Comparison of ENCODE assay signal across 10 cellular contexts in the genomic region with DNA sequence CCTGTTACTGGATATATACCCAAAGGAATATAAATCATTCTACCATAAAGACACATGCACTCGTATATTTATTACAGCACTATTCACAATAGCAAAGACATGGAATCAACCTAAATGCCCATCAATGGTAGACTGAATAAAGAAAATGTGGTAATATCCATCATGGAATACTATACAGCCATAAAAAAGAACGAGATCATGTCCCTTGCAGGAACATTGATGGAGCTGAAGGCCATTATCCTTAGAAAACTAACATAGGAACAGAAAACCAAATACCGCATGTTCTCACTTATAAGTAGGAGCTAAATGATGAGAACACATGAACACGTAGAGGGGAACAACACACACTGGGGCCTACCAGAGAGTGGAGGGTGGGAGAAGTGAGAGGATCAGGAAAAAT. TPM values are rescaled to one million over a fixed set of nuclear protein-coding genes. Genes with fewer than 3 reads are reported as not detected.
DNase-seq lines count a peak whose midpoint lies in the region; ATAC-seq, FAIRE-seq and TF ChIP-seq lines count a peak whose summit lies in the region.
"Not testable (repeated sequence)": the region's sequence is repeated elsewhere in the genome, so short reads cannot be mapped to it uniquely, and the experiment has no call there.
"Had no signal": no experiment of that assay in that cellular context is flagged by ENCODE, and none has a peak within 500 bp of the region (broad histone marks: within the 10 kb centered on the region; RNA-seq: fewer than 3 reads in every experiment).

No MANE protein-coding gene starts in this region.

- not testable (repeated sequence) for H3K9me1 ChIP-seq in K562 (ENCODE audit: control insufficient read depth, insufficient read depth, low read length)

- H3K4me2 ChIP-seq in K562 (ENCODE audit: insufficient read depth, low read length): not testable (repeated sequence)

- H3K4me1 Mint-ChIP-seq in CD4-positive, alpha-beta T cell (ENCODE audit: low read depth); activated T-helper 1 cell treated with anti-CD3 and anti-CD28 coated beads, Interleukin-12 subunit alpha, Interleukin-12 subunit beta, Interleukin-2, Interleukin-4 antibody, amounts not matched to agents 30 ng/mL and 10 ng/mL and 1 ng/mL, durations not matched to agents 14 hours and 24 hours and 36 hours (ENCODE audit: low read depth); type B pancreatic cell (ENCODE audit: unreplicated experiment): not testable (repeated sequence)
- peaks cover 13 to 21% of the 10 kb centered on the region in 2 donors for H3K4me1 Mint-ChIP-seq in stimulated activated naive B cell treated with anti-CD40 and anti-IgM and Interleukin-4, amounts not matched to agents 10 μg/mL and 1 μg/mL and 100 μg/mL, for 72 hours

- not testable (repeated sequence) for TF ChIP-seq CTCF in CD4-positive, alpha-beta T cell (IDR thresholded peaks at IDR 0.05); K562 (IDR thresholded peaks at IDR 0.05 in 2 of 3, conservative IDR thresholded peaks at IDR 0.05 in 1 of 3; ENCODE audit: insufficient read depth in 2 of 3, low read depth in 1 of 3, low read length in 3 of 3); type B pancreatic cell (conservative IDR thresholded peaks at IDR 0.05)

- BruUV-seq in K562 (replicated peaks; lab: Mats Ljungman, UMichigan): not testable (repeated sequence)

- TF ChIP-seq EP300 in K562 (IDR thresholded peaks at IDR 0.05; ENCODE audit: low read length): not testable (repeated sequence)

- H3K27ac ChIP-seq in CD4-positive, alpha-beta T cell (ENCODE audit: low read depth, low read length); K562 (ENCODE audit: extremely low read depth, low read depth, low read length): not testable (repeated sequence)

- H3K27me3 ChIP-seq in CD4-positive, alpha-beta T cell (ENCODE audit: control insufficient read depth, insufficient read depth, low read length); K562 (ENCODE audit: control insufficient read depth in 2 of 2, insufficient read depth in 2 of 2, low read length in 2 of 2): not testable (repeated sequence)

- POLR2A ChIA-PET in CD4-positive, alpha-beta T cell (lab: Charles Lee); K562 (lab: Yijun Ruan, JAX): not testable (repeated sequence)

- intact Hi-C loops in CD4-positive, alpha-beta T cell (cut with DNase I, micrococcal nuclease); activated T-helper 1 cell treated with anti-CD3 and anti-CD28 coated beads, Interleukin-12 subunit alpha, Interleukin-12 subunit beta, Interleukin-2, Interleukin-4 antibody, amounts not matched to agents 30 ng/mL and 10 ng/mL and 1 ng/mL, durations not matched to agents 14 hours and 24 hours and 36 hours (cut with micrococcal nuclease); K562 (cut with micrococcal nuclease): not testable (repeated sequence)

- H3K79me2 ChIP-seq in K562 (ENCODE audit: control insufficient read depth, insufficient read depth, low read length): not testable (repeated sequence)

- H3K4me1 ChIP-seq in K562 (replicated peaks in 1 of 2; ENCODE audit: control insufficient read depth in 2 of 2, insufficient read depth in 2 of 2, low read length in 2 of 2): peaks cover 0 to 13% of the 10 kb centered on the region in 2 experiments; a peak in 3 of 5 replicates

- H2AFZ ChIP-seq in K562 (ENCODE audit: low read depth, low read length): not testable (repeated sequence)

- H3K9ac ChIP-seq in K562 (ENCODE audit: insufficient read depth in 1 of 2, low read depth in 2 of 2, low read length in 2 of 2): not testable (repeated sequence)

- H3K9me3 ChIP-seq in CD4-positive, alpha-beta T cell (ENCODE audit: control insufficient read depth, low read length); K562 (replicated peaks; ENCODE audit: control insufficient read depth, insufficient read depth, low read depth, low read length): not testable (repeated sequence)

- H3K4me3 Mint-ChIP-seq in CD4-positive, alpha-beta T cell: peak overlapping the region; percentile 4
- peak overlapping the region; percentile 32 for H3K4me3 Mint-ChIP-seq in activated T-helper 1 cell treated with anti-CD3 and anti-CD28 coated beads, Interleukin-12 subunit alpha, Interleukin-12 subunit beta, Interleukin-2, Interleukin-4 antibody, amounts not matched to agents 30 ng/mL and 10 ng/mL and 1 ng/mL, durations not matched to agents 14 hours and 24 hours and 36 hours
- not testable (repeated sequence) for H3K4me3 Mint-ChIP-seq in stimulated activated naive B cell treated with anti-CD40 and anti-IgM and Interleukin-4, amounts not matched to agents 10 μg/mL and 1 μg/mL and 100 μg/mL, for 72 hours
- H3K4me3 Mint-ChIP-seq in type B pancreatic cell: peak overlapping the region; percentile 53

- not testable (repeated sequence) for TF ChIP-seq POLR2A in K562 (conservative IDR thresholded peaks at IDR 0.05)

- H3K27ac Mint-ChIP-seq in CD4-positive, alpha-beta T cell; activated T-helper 1 cell treated with anti-CD3 and anti-CD28 coated beads, Interleukin-12 subunit alpha, Interleukin-12 subunit beta, Interleukin-2, Interleukin-4 antibody, amounts not matched to agents 30 ng/mL and 10 ng/mL and 1 ng/mL, durations not matched to agents 14 hours and 24 hours and 36 hours; type B pancreatic cell: not testable (repeated sequence)
- peak overlapping the region; percentile 60 for H3K27ac Mint-ChIP-seq in stimulated activated naive B cell treated with anti-CD40 and anti-IgM and Interleukin-4, amounts not matched to agents 10 μg/mL and 1 μg/mL and 100 μg/mL, for 72 hours

- not testable (repeated sequence) for ATAC-seq in CD4-positive, alpha-beta T cell (ENCODE audit: poor library complexity); K562; stimulated activated naive B cell treated with anti-CD40 and anti-IgM and Interleukin-4, amounts not matched to agents 10 μg/mL and 1 μg/mL and 100 μg/mL, for 72 hours (replicated peaks)

- not testable (repeated sequence) for H3K9me3 Mint-ChIP-seq in CD4-positive, alpha-beta T cell; activated T-helper 1 cell treated with anti-CD3 and anti-CD28 coated beads, Interleukin-12 subunit alpha, Interleukin-12 subunit beta, Interleukin-2, Interleukin-4 antibody, amounts not matched to agents 30 ng/mL and 10 ng/mL and 1 ng/mL, durations not matched to agents 14 hours and 24 hours and 36 hours; stimulated activated naive B cell treated with anti-CD40 and anti-IgM and Interleukin-4, amounts not matched to agents 10 μg/mL and 1 μg/mL and 100 μg/mL, for 72 hours; type B pancreatic cell

- not testable (repeated sequence) for H3K4me3 ChIP-seq in K562

- H3K36me3 Mint-ChIP-seq in CD4-positive, alpha-beta T cell (ENCODE audit: low read depth); activated T-helper 1 cell treated with anti-CD3 and anti-CD28 coated beads, Interleukin-12 subunit alpha, Interleukin-12 subunit beta, Interleukin-2, Interleukin-4 antibody, amounts not matched to agents 30 ng/mL and 10 ng/mL and 1 ng/mL, durations not matched to agents 14 hours and 24 hours and 36 hours (ENCODE audit: low read depth); stimulated activated naive B cell treated with anti-CD40 and anti-IgM and Interleukin-4, amounts not matched to agents 10 μg/mL and 1 μg/mL and 100 μg/mL, for 72 hours; type B pancreatic cell: not testable (repeated sequence)

- not testable (repeated sequence) for FAIRE-seq in K562 (lab: Jason Lieb, UNC)

- H3K36me3 ChIP-seq in K562 (ENCODE audit: control insufficient read depth, insufficient read depth, low read length): not testable (repeated sequence)

- CTCF ChIA-PET in CD4-positive, alpha-beta T cell (lab: Charles Lee); K562 (lab: Yijun Ruan, JAX; ENCODE audit: low intra/inter-chr PET ratio): not testable (repeated sequence)

- H4K20me1 ChIP-seq in K562 (replicated peaks; ENCODE audit: control insufficient read depth, insufficient read depth, low read length): not testable (repeated sequence)

- in situ Hi-C loops in K562 (cut with MboI): not testable (repeated sequence)

- not testable (repeated sequence) for DNase-seq in CD4-positive, alpha-beta T cell; activated T-helper 1 cell treated with anti-CD3 and anti-CD28 coated beads, Interleukin-12 subunit alpha, Interleukin-12 subunit beta, Interleukin-2, Interleukin-4 antibody, amounts not matched to agents 30 ng/mL and 10 ng/mL and 1 ng/mL, durations not matched to agents 14 hours and 24 hours and 36 hours (ENCODE audit: low spot score); K562 (ENCODE audit: extremely low read depth in 1 of 4, low spot score in 3 of 4); stimulated activated naive B cell treated with anti-CD40 and anti-IgM and Interleukin-4, amounts not matched to agents 10 μg/mL and 1 μg/mL and 100 μg/mL, for 72 hours; type B pancreatic cell (ENCODE audit: extremely low spot score, unreplicated experiment)

- 57% methylated on average over 4 of the region's 4 CpGs for WGBS in K562 (ENCODE audit: insufficient coverage, low coverage, missing lambda C conversion rate)

- H3K27me3 Mint-ChIP-seq in CD4-positive, alpha-beta T cell; activated T-helper 1 cell treated with anti-CD3 and anti-CD28 coated beads, Interleukin-12 subunit alpha, Interleukin-12 subunit beta, Interleukin-2, Interleukin-4 antibody, amounts not matched to agents 30 ng/mL and 10 ng/mL and 1 ng/mL, durations not matched to agents 14 hours and 24 hours and 36 hours (ENCODE audit: insufficient read depth); stimulated activated naive B cell treated with anti-CD40 and anti-IgM and Interleukin-4, amounts not matched to agents 10 μg/mL and 1 μg/mL and 100 μg/mL, for 72 hours; type B pancreatic cell: not testable (repeated sequence)

- not testable (repeated sequence) for TF ChIP-seq RAD21 in K562 (CRISPR knock-in tag; conservative IDR thresholded peaks at IDR 0.05 in 1 of 2, IDR thresholded peaks at IDR 0.05 in 1 of 2)

RNA-seq across cellular contexts. Expression of gene CHCT1, which starts 3.3 kb away (rescaled TPM):
- total RNA-seq in CD4-positive, alpha-beta T cell: not detected
- total RNA-seq in activated T-helper 1 cell treated with anti-CD3 and anti-CD28 coated beads, Interleukin-12 subunit alpha, Interleukin-12 subunit beta, Interleukin-2, Interleukin-4 antibody, amounts not matched to agents 30 ng/mL and 10 ng/mL and 1 ng/mL, durations not matched to agents 14 hours and 24 hours and 36 hours: not detected in 2 replicates
- total RNA-seq in K562 (2011; cell fraction: chromatin; rRNA removed; ENCODE audit: low replicate concordance): not detected in 2 replicates
- total RNA-seq in K562 (2011; cell fraction: nucleolus; rRNA removed): not detected in 2 replicates
- total RNA-seq in K562 (2011; cell fraction: nucleoplasm; rRNA removed): not detected in 2 replicates
- not detected in 2 replicates for total RNA-seq in K562 (2014; rRNA removed)
- not detected in 2 replicates for total RNA-seq in K562 (2014; rRNA removed; fragmentation: Illumina TruSeq; extraction: Trizol)
- not detected in 2 replicates for total RNA-seq in K562 (2015; rRNA removed; fragmentation: Illumina TruSeq; extraction: Trizol)
- not detected in 2 replicates for total RNA-seq in K562 (2021)
- not detected in 2 replicates for polyA plus RNA-seq in K562 (2011; rRNA removed)
- polyA plus RNA-seq in K562 (2011; cell fraction: cytosol; rRNA removed): 0.07 TPM in 1 of 2 replicates, not detected in the other
- polyA plus RNA-seq in K562 (2011; cell fraction: nucleus; rRNA removed): not detected in 2 replicates
- polyA plus RNA-seq in K562 (2012): not detected in 2 replicates
- polyA plus RNA-seq in K562 (2014; fragmentation: Illumina TruSeq; extraction: Trizol): not detected in 2 replicates
- not detected for polyA plus RNA-seq in K562 (2014; fragmentation: Nextera tagmentation; extraction: Ambion mirVana)
- polyA plus RNA-seq in K562 (2014; rRNA removed): not detected in 2 replicates
- polyA minus RNA-seq in K562 (2011; rRNA and poly(A)+ RNA removed): not detected in 2 replicates
- polyA minus RNA-seq in K562 (2011; cell fraction: cytosol; rRNA and poly(A)+ RNA removed): not detected in 2 replicates
- polyA minus RNA-seq in K562 (2011; cell fraction: nucleus; rRNA and poly(A)+ RNA removed): not detected in 2 replicates
- total RNA-seq in type B pancreatic cell (ENCODE audit: low replicate concordance): not detected in 2 replicates
- total RNA-seq: CD4-positive, alpha-beta memory T cell; Daoy; G401 had no signal
- polyA plus RNA-seq: AG04450; CD8-positive, alpha-beta memory T cell had no signal

RNA-seq across cellular contexts. Expression of gene USP32, which starts 27.1 kb away (rescaled TPM):
- total RNA-seq in CD4-positive, alpha-beta T cell: 10 to 100 TPM; 23.9 to 24.7 TPM
- 30.5 and 31.2 TPM in 2 replicates for total RNA-seq in activated T-helper 1 cell treated with anti-CD3 and anti-CD28 coated beads, Interleukin-12 subunit alpha, Interleukin-12 subunit beta, Interleukin-2, Interleukin-4 antibody, amounts not matched to agents 30 ng/mL and 10 ng/mL and 1 ng/mL, durations not matched to agents 14 hours and 24 hours and 36 hours
- 97.3 and 280 TPM in 2 replicates for total RNA-seq in K562 (2011; cell fraction: chromatin; rRNA removed; ENCODE audit: low replicate concordance)
- total RNA-seq in K562 (2011; cell fraction: nucleolus; rRNA removed): 42.9 and 54.7 TPM in 2 replicates
- 86.6 and 92.1 TPM in 2 replicates for total RNA-seq in K562 (2011; cell fraction: nucleoplasm; rRNA removed)
- total RNA-seq in K562 (2014; rRNA removed): 33.6 and 36.0 TPM in 2 replicates
- 52.3 and 58.6 TPM in 2 replicates for total RNA-seq in K562 (2014; rRNA removed; fragmentation: Illumina TruSeq; extraction: Trizol)
- 56.3 and 60.6 TPM in 2 replicates for total RNA-seq in K562 (2015; rRNA removed; fragmentation: Illumina TruSeq; extraction: Trizol)
- total RNA-seq in K562 (2021): 52.4 and 57.1 TPM in 2 replicates
- 48.8 and 69.3 TPM in 2 replicates for polyA plus RNA-seq in K562 (2011; rRNA removed)
- polyA plus RNA-seq in K562 (2011; cell fraction: cytosol; rRNA removed): 20.4 and 25.9 TPM in 2 replicates
- 43.0 and 49.3 TPM in 2 replicates for polyA plus RNA-seq in K562 (2011; cell fraction: nucleus; rRNA removed)
- 32.0 and 43.0 TPM in 2 replicates for polyA plus RNA-seq in K562 (2012)
- 41.1 and 47.1 TPM in 2 replicates for polyA plus RNA-seq in K562 (2014; fragmentation: Illumina TruSeq; extraction: Trizol)
- polyA plus RNA-seq in K562 (2014; fragmentation: Nextera tagmentation; extraction: Ambion mirVana): 10 to 100 TPM; 18.0 to 19.7 TPM
- polyA plus RNA-seq in K562 (2014; rRNA removed): 31.6 and 35.6 TPM in 2 replicates
- polyA minus RNA-seq in K562 (2011; rRNA and poly(A)+ RNA removed): 98.5 and 105 TPM in 2 replicates
- polyA minus RNA-seq in K562 (2011; cell fraction: cytosol; rRNA and poly(A)+ RNA removed): 41.5 and 42.5 TPM in 2 replicates
- polyA minus RNA-seq in K562 (2011; cell fraction: nucleus; rRNA and poly(A)+ RNA removed): 26.4 and 48.5 TPM in 2 replicates
- total RNA-seq in type B pancreatic cell (ENCODE audit: low replicate concordance): 33.1 and 39.1 TPM in 2 replicates
